8 cellular contexts compared by ENCODE assay signal in genomic region chr20:10434832-10435812, GRCh38. TPM values are rescaled to one million over a fixed set of nuclear protein-coding genes. Genes with fewer than 3 reads are reported as not detected.
DNase-seq lines count a peak whose midpoint lies in the region; ATAC-seq and TF ChIP-seq lines count a peak whose summit lies in the region.

Gene SLX4IP, plus strand, starts transcription at chr20:10435305. Its CDS starts 22,900 bp downstream, at chr20:10458205.

- peak within 1 kb of the TSS; percentile 99 for H3K4me3 ChIP-seq in CD4-positive, CD25-positive, alpha-beta regulatory T cell (ENCODE audit: low read depth, low read length)
- peak within 1 kb of the TSS; percentile 68 to 100 (median 94) for H3K4me3 ChIP-seq in dorsolateral prefrontal cortex
- H3K4me3 ChIP-seq in liver (ENCODE audit: low read depth in 1 of 3, low read length in 3 of 3): peak within 1 kb of the TSS; percentile 91 to 96 (median 92)

- no peaks in the 10 kb centered on the region for H3K9me3 Mint-ChIP-seq in CD4-positive, CD25-positive, alpha-beta regulatory T cell
- no peaks in the 10 kb centered on the region for H3K9me3 Mint-ChIP-seq in activated CD4-positive, alpha-beta memory T cell treated with anti-CD3 and anti-CD28 coated beads for 36 hours

- H3K36me3 ChIP-seq in CD4-positive, CD25-positive, alpha-beta regulatory T cell (ENCODE audit: control insufficient read depth, insufficient read depth, low read length): no peaks in the 10 kb centered on the region
- H3K36me3 ChIP-seq in liver (ENCODE audit: control insufficient read depth in 4 of 4, insufficient read depth in 3 of 4, low read depth in 1 of 4, low read length in 3 of 4): no peaks in the 10 kb centered on the region

- H3K9ac ChIP-seq in liver (ENCODE audit: low read depth in 1 of 2, low read length in 2 of 2): peak within 1 kb of the TSS; percentile 98 to 99

- peaks cover 30 to 72% (median 52%) of the 10 kb centered on the region in 4 donors for H3K4me1 Mint-ChIP-seq in CD4-positive, CD25-positive, alpha-beta regulatory T cell
- H3K4me1 Mint-ChIP-seq in activated CD4-positive, alpha-beta memory T cell treated with anti-CD3 and anti-CD28 coated beads for 36 hours (ENCODE audit: low read depth): peaks cover 50% of the 10 kb centered on the region

- peaks cover 3% of the 10 kb centered on the region for H3K36me3 Mint-ChIP-seq in CD4-positive, CD25-positive, alpha-beta regulatory T cell
- H3K36me3 Mint-ChIP-seq in activated CD4-positive, alpha-beta memory T cell treated with anti-CD3 and anti-CD28 coated beads for 36 hours: peaks cover 8% of the 10 kb centered on the region

- intact Hi-C loops in activated CD4-positive, alpha-beta memory T cell treated with anti-CD3 and anti-CD28 coated beads for 36 hours (cut with micrococcal nuclease): loop anchor here (1.0 to 5.0 kb wide), 7 partner anchors 12 to 398 kb away; partner anchors contain the start of genes JAG1 and SNAP25
- intact Hi-C loops in dorsolateral prefrontal cortex (cut with DNase I): loop anchor here (2.0 to 10.0 kb wide), 5 partner anchors 216 to 1110 kb away; partner anchors contain the start of gene SNAP25 (in 2 of the 2)

- peak; percentile 71 to 74 for ATAC-seq in CD4-positive, CD25-positive, alpha-beta regulatory T cell (ENCODE audit: low read depth in 2 of 2)
- ATAC-seq in GM19452 (IDR thresholded peaks at IDR 0.05; ENCODE audit: unreplicated experiment): peak; percentile 52
- ATAC-seq in HG03575 (IDR thresholded peaks at IDR 0.05; ENCODE audit: extremely low read depth, insufficient number of reproducible peaks, low FRiP score, unreplicated experiment): peak; percentile 49

- DNase-seq in CD4-positive, CD25-positive, alpha-beta regulatory T cell: peak; percentile 74 to 96 (median 84)
- DNase-seq in NCI-H82 (lab: John Stamatoyannopoulos, UW): peak; percentile 98
- peak; percentile 89 for DNase-seq in activated CD4-positive, alpha-beta memory T cell treated with anti-CD3 and anti-CD28 coated beads for 36 hours
- peak; percentile 80 to 97 (median 92) for DNase-seq in dorsolateral prefrontal cortex
- peak; percentile 88 for DNase-seq in stimulated activated CD4-positive, alpha-beta T cell treated with anti-CD3 and anti-CD28 coated beads, Interleukin-4, amount 100 ng/mL, for 24 hours

- H3K4me3 Mint-ChIP-seq in CD4-positive, CD25-positive, alpha-beta regulatory T cell: peak within 1 kb of the TSS; percentile 93 to 99 (median 97)
- peak within 1 kb of the TSS; percentile 90 for H3K4me3 Mint-ChIP-seq in activated CD4-positive, alpha-beta memory T cell treated with anti-CD3 and anti-CD28 coated beads for 36 hours

- POLR2A ChIA-PET in activated CD4-positive, alpha-beta memory T cell treated with anti-CD3 and anti-CD28 coated beads for 36 hours (lab: Charles Lee): interaction anchor here (0.6 to 3.1 kb wide), 6 partner anchors 9 to 169 kb away, joined by 3 to 16 read pairs (median 5); no protein-coding TSS in a partner anchor

- H3K27ac ChIP-seq in CD4-positive, CD25-positive, alpha-beta regulatory T cell (ENCODE audit: insufficient read depth, low read length, poor library complexity, severe bottlenecking): peak within 1 kb of the TSS; percentile 90
- H3K27ac ChIP-seq in dorsolateral prefrontal cortex (peak within 1 kb of the TSS; percentile 84 to 99 (median 98)), liver (ENCODE audit: low read depth in 1 of 2, low read length in 2 of 2) (peak within 1 kb of the TSS; percentile 83 to 98)

- TF ChIP-seq CTCF in dorsolateral prefrontal cortex (IDR thresholded peaks at IDR 0.05 in 54 of 56, conservative IDR thresholded peaks at IDR 0.05 in 2 of 56; ENCODE audit: low read depth in 1 of 56, partially characterized antibody in 56 of 56) (peak in 9 of 56 donors; percentile 5 to 25 (median 14)), liver (IDR thresholded peaks at IDR 0.05; ENCODE audit: low read depth, low read length, missing input control) (no peak)

- peaks cover 17% of the 10 kb centered on the region for H3K4me1 ChIP-seq in CD4-positive, CD25-positive, alpha-beta regulatory T cell (ENCODE audit: control insufficient read depth, insufficient read depth, low read length, poor library complexity, severe bottlenecking)
- H3K4me1 ChIP-seq in liver (ENCODE audit: control insufficient read depth in 4 of 4, insufficient read depth in 4 of 4, low read length in 3 of 4): peaks cover 1 to 26% (median 18%) of the 10 kb centered on the region in 4 donors

- WGBS in liver: 1% methylated on average over 32 of the region's 32 CpGs

- no peaks in the 10 kb centered on the region for H3K27me3 Mint-ChIP-seq in CD4-positive, CD25-positive, alpha-beta regulatory T cell
- no peaks in the 10 kb centered on the region for H3K27me3 Mint-ChIP-seq in activated CD4-positive, alpha-beta memory T cell treated with anti-CD3 and anti-CD28 coated beads for 36 hours

- no peaks in the 10 kb centered on the region for H3K9me3 ChIP-seq in CD4-positive, CD25-positive, alpha-beta regulatory T cell (ENCODE audit: control insufficient read depth in 2 of 2, low read length in 2 of 2)
- no peaks in the 10 kb centered on the region for H3K9me3 ChIP-seq in liver (ENCODE audit: control insufficient read depth in 4 of 4, low read length in 3 of 4)

- H3K27ac Mint-ChIP-seq in CD4-positive, CD25-positive, alpha-beta regulatory T cell: peak within 1 kb of the TSS; percentile 96 to 99 (median 97)
- peak within 1 kb of the TSS; percentile 96 for H3K27ac Mint-ChIP-seq in activated CD4-positive, alpha-beta memory T cell treated with anti-CD3 and anti-CD28 coated beads for 36 hours

- peak; percentile 43 to 67 for TF ChIP-seq RAD21 in liver (IDR thresholded peaks at IDR 0.05)

- CTCF ChIA-PET in activated CD4-positive, alpha-beta memory T cell treated with anti-CD3 and anti-CD28 coated beads for 36 hours (lab: Charles Lee): interaction anchor here (0.9 to 1.9 kb wide), 4 partner anchors 9 to 457 kb away, joined by 3 to 6 read pairs (median 4); no protein-coding TSS in a partner anchor

- no peaks in the 10 kb centered on the region for H3K27me3 ChIP-seq in CD4-positive, CD25-positive, alpha-beta regulatory T cell (ENCODE audit: control insufficient read depth, insufficient read depth, low read length)
- no peaks in the 10 kb centered on the region for H3K27me3 ChIP-seq in dorsolateral prefrontal cortex
- H3K27me3 ChIP-seq in liver (ENCODE audit: control insufficient read depth in 4 of 4, insufficient read depth in 4 of 4, low read length in 3 of 4): no peaks in the 10 kb centered on the region

TF ChIP-seq in liver, 16 proteins besides CTCF, POLR2A, EP300 and RAD21 (continues in another document):
- TF ChIP-seq MAX (IDR thresholded peaks at IDR 0.05) (peak; percentile 89), HNF4G (IDR thresholded peaks at IDR 0.05) (no peak), GABPA (IDR thresholded peaks at IDR 0.05 in 1 of 2, conservative IDR thresholded peaks at IDR 0.05 in 1 of 2) (peak; percentile 23 to 86), TAF1 (conservative IDR thresholded peaks at IDR 0.05) (peak; percentile 93), FOXA2 (IDR thresholded peaks at IDR 0.05) (no peak), ZBTB33 (IDR thresholded peaks at IDR 0.05) (peak; percentile 97), FOXA1 (IDR thresholded peaks at IDR 0.05) (peak; percentile 67), YY1 (IDR thresholded peaks at IDR 0.05) (peak; percentile 100), ATF3 (IDR thresholded peaks at IDR 0.05) (peak; percentile 73), HNF4A (conservative IDR thresholded peaks at IDR 0.05) (peak; percentile 45 to 63), EGR1 (IDR thresholded peaks at IDR 0.05; ENCODE audit: low read depth in 2 of 2) (peak; percentile 57 to 77), SP1 (IDR thresholded peaks at IDR 0.05) (peak; percentile 67), JUND (IDR thresholded peaks at IDR 0.05) (peak; percentile 72 to 79), RXRA (IDR thresholded peaks at IDR 0.05) (peak; percentile 49 to 73)

RNA-seq across cellular contexts. Expression of gene SLX4IP, which starts in this region (rescaled TPM):
- total RNA-seq in CD4-positive, CD25-positive, alpha-beta regulatory T cell: 4.1 TPM
- 1 to 10 TPM; 1.5 to 2.5 (median 2.2) TPM for polyA plus RNA-seq in CD4-positive, CD25-positive, alpha-beta regulatory T cell
- total RNA-seq in activated CD4-positive, alpha-beta memory T cell treated with anti-CD3 and anti-CD28 coated beads for 36 hours: 1 to 10 TPM; 5.5 to 6.3 TPM
- 10 to 100 TPM in 1 of 120 experiments, 1 to 10 TPM in 119; 3.1 to 10.7 (median 6.3) TPM for total RNA-seq in dorsolateral prefrontal cortex
- total RNA-seq in liver: 1 to 10 TPM; 3.1 to 3.4 TPM
- polyA plus RNA-seq in liver: 1 to 10 TPM; 1.1 to 2.4 TPM

Comparison
In these comparisons a context has a peak if more than half of its experiments do, and no peak if none do; other contexts are left out.
1. Peak in every context shown above with its lines: DNase-seq, ATAC-seq, H3K4me3 ChIP-seq and H3K27ac ChIP-seq.